In the genomic region with DNA sequence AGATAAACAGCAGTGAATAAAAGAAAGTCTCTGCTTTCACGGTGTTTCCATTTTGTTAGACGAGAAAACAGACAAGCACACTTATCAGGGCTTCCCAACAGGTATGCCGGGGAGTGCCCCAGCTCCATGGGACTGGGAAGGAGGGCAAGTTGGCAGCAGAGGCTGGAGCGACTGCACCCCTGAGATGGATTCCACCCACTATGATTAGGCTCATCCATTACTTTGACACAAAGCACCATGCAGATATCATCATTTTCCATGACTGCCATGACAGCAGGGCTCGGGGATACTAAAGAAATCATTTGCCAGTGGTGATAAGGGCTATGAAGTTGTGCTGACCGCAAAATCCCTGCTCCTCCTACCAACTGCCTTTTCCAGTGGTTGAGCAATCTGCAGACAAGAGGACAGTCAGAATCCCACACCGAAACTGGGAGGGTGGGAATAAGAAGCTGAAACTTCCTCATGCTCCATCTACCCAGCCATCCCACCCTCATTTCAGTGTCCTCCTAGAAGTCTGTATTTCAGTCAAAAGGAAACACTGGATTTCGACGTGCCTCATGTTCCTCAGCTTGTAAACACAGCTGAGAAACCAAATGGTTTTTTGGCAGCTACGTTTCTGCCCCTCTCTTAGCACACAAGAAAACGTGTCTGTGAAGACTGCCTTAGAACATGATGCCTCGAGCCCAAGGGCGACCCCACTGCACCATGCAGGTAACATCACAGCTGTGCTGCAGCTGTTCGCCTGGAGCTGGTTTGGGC, we compare ENCODE assay signal across 1 cellular context.
A peak's percentile ranks its signal among the peaks of the same experiment; 100 is the strongest.
TF ChIP-seq lines count a peak whose summit lies in the region.

No MANE protein-coding gene starts in this region.

TF ChIP-seq in HepG2, 621 proteins besides CTCF, POLR2A, EP300 and RAD21 (continued from another document and continues in another):
- TF ChIP-seq, protein P1, sequence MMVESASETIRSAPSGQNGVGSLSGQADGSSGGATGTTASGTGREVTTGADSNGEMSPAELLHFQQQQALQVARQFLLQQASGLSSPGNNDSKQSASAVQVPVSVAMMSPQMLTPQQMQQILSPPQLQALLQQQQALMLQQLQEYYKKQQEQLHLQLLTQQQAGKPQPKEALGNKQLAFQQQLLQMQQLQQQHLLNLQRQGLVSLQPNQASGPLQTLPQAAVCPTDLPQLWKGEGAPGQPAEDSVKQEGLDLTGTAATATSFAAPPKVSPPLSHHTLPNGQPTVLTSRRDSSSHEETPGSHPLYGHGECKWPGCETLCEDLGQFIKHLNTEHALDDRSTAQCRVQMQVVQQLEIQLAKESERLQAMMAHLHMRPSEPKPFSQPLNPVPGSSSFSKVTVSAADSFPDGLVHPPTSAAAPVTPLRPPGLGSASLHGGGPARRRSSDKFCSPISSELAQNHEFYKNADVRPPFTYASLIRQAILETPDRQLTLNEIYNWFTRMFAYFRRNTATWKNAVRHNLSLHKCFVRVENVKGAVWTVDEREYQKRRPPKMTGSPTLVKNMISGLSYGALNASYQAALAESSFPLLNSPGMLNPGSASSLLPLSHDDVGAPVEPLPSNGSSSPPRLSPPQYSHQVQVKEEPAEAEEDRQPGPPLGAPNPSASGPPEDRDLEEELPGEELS (CRISPR knock-in tag; IDR thresholded peaks at IDR 0.05), result peak; percentile 50
- no peak for TF ChIP-seq CHCHD3 (CRISPR knock-in tag; IDR thresholded peaks at IDR 0.05)
- TF ChIP-seq ISL2 (CRISPR knock-in tag; IDR thresholded peaks at IDR 0.05), result 0 out of 2 replicates have a peak, but pooled peaks have one; percentile 51
- TF ChIP-seq, protein P2, sequence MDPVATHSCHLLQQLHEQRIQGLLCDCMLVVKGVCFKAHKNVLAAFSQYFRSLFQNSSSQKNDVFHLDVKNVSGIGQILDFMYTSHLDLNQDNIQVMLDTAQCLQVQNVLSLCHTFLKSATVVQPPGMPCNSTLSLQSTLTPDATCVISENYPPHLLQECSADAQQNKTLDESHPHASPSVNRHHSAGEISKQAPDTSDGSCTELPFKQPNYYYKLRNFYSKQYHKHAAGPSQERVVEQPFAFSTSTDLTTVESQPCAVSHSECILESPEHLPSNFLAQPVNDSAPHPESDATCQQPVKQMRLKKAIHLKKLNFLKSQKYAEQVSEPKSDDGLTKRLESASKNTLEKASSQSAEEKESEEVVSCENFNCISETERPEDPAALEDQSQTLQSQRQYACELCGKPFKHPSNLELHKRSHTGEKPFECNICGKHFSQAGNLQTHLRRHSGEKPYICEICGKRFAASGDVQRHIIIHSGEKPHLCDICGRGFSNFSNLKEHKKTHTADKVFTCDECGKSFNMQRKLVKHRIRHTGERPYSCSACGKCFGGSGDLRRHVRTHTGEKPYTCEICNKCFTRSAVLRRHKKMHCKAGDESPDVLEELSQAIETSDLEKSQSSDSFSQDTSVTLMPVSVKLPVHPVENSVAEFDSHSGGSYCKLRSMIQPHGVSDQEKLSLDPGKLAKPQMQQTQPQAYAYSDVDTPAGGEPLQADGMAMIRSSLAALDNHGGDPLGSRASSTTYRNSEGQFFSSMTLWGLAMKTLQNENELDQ (CRISPR knock-in tag; IDR thresholded peaks at IDR 0.05; ENCODE audit: borderline replicate concordance), result no peak
- no peak for TF ChIP-seq ZFAT (CRISPR knock-in tag; conservative IDR thresholded peaks at IDR 0.05)
- TF ChIP-seq, protein P3, sequence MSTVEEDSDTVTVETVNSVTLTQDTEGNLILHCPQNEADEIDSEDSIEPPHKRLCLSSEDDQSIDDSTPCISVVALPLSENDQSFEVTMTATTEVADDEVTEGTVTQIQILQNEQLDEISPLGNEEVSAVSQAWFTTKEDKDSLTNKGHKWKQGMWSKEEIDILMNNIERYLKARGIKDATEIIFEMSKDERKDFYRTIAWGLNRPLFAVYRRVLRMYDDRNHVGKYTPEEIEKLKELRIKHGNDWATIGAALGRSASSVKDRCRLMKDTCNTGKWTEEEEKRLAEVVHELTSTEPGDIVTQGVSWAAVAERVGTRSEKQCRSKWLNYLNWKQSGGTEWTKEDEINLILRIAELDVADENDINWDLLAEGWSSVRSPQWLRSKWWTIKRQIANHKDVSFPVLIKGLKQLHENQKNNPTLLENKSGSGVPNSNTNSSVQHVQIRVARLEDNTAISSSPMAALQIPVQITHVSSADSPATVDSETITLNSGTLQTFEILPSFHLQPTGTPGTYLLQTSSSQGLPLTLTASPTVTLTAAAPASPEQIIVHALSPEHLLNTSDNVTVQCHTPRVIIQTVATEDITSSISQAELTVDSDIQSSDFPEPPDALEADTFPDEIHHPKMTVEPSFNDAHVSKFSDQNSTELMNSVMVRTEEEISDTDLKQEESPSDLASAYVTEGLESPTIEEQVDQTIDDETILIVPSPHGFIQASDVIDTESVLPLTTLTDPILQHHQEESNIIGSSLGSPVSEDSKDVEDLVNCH (CRISPR knock-in tag; IDR thresholded peaks at IDR 0.05), result no peak
- TF ChIP-seq SAP130 (CRISPR knock-in tag; IDR thresholded peaks at IDR 0.05; ENCODE audit: low read depth), result 0 out of 2 replicates have a peak, but pooled peaks have one; percentile 28
- 0 out of 2 replicates have a peak, but pooled peaks have one; percentile 29 for TF ChIP-seq ZSCAN21 (CRISPR knock-in tag; IDR thresholded peaks at IDR 0.05; ENCODE audit: borderline replicate concordance)
- no peak for TF ChIP-seq ZC3H4 (CRISPR knock-in tag; IDR thresholded peaks at IDR 0.05; ENCODE audit: borderline replicate concordance)
- TF ChIP-seq ZMYM2 (CRISPR knock-in tag; IDR thresholded peaks at IDR 0.05), result 0 out of 2 replicates have a peak, but pooled peaks have one; percentile 29
- peak; percentile 47; the same call in 1 of the 2 replicates for TF ChIP-seq ZBTB38 (CRISPR knock-in tag; IDR thresholded peaks at IDR 0.05)
- peak; percentile 88; the same call in 1 of the 2 replicates for TF ChIP-seq SP5 (CRISPR knock-in tag; IDR thresholded peaks at IDR 0.05; ENCODE audit: borderline replicate concordance, low read depth)
- TF ChIP-seq, protein P4, sequence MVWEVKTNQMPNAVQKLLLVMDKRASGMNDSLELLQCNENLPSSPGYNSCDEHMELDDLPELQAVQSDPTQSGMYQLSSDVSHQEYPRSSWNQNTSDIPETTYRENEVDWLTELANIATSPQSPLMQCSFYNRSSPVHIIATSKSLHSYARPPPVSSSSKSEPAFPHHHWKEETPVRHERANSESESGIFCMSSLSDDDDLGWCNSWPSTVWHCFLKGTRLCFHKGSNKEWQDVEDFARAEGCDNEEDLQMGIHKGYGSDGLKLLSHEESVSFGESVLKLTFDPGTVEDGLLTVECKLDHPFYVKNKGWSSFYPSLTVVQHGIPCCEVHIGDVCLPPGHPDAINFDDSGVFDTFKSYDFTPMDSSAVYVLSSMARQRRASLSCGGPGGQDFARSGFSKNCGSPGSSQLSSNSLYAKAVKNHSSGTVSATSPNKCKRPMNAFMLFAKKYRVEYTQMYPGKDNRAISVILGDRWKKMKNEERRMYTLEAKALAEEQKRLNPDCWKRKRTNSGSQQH (CRISPR knock-in tag; IDR thresholded peaks at IDR 0.05; ENCODE audit: low read depth), result 0 out of 2 replicates have a peak, but pooled peaks have one; percentile 27
- TF ChIP-seq ADNP (CRISPR knock-in tag; IDR thresholded peaks at IDR 0.05), result no peak
- TF ChIP-seq CREM (IDR thresholded peaks at IDR 0.05), result peak; percentile 43; the same call in 1 of the 2 replicates
- no peak for TF ChIP-seq CREM (CRISPR knock-in tag; IDR thresholded peaks at IDR 0.05)
- TF ChIP-seq, protein P5, sequence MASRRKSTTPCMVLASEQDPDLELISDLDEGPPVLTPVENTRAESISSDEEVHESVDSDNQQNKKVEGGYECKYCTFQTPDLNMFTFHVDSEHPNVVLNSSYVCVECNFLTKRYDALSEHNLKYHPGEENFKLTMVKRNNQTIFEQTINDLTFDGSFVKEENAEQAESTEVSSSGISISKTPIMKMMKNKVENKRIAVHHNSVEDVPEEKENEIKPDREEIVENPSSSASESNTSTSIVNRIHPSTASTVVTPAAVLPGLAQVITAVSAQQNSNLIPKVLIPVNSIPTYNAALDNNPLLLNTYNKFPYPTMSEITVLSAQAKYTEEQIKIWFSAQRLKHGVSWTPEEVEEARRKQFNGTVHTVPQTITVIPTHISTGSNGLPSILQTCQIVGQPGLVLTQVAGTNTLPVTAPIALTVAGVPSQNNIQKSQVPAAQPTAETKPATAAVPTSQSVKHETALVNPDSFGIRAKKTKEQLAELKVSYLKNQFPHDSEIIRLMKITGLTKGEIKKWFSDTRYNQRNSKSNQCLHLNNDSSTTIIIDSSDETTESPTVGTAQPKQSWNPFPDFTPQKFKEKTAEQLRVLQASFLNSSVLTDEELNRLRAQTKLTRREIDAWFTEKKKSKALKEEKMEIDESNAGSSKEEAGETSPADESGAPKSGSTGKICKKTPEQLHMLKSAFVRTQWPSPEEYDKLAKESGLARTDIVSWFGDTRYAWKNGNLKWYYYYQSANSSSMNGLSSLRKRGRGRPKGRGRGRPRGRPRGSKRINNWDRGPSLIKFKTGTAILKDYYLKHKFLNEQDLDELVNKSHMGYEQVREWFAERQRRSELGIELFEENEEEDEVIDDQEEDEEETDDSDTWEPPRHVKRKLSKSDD (CRISPR knock-in tag; IDR thresholded peaks at IDR 0.05; ENCODE audit: low read depth), result peak; percentile 77; the same call in 1 of the 2 replicates
- 0 out of 2 replicates have a peak, but pooled peaks have one; percentile 39 for TF ChIP-seq HOXA3 (CRISPR knock-in tag; IDR thresholded peaks at IDR 0.05)
- TF ChIP-seq, protein P6, sequence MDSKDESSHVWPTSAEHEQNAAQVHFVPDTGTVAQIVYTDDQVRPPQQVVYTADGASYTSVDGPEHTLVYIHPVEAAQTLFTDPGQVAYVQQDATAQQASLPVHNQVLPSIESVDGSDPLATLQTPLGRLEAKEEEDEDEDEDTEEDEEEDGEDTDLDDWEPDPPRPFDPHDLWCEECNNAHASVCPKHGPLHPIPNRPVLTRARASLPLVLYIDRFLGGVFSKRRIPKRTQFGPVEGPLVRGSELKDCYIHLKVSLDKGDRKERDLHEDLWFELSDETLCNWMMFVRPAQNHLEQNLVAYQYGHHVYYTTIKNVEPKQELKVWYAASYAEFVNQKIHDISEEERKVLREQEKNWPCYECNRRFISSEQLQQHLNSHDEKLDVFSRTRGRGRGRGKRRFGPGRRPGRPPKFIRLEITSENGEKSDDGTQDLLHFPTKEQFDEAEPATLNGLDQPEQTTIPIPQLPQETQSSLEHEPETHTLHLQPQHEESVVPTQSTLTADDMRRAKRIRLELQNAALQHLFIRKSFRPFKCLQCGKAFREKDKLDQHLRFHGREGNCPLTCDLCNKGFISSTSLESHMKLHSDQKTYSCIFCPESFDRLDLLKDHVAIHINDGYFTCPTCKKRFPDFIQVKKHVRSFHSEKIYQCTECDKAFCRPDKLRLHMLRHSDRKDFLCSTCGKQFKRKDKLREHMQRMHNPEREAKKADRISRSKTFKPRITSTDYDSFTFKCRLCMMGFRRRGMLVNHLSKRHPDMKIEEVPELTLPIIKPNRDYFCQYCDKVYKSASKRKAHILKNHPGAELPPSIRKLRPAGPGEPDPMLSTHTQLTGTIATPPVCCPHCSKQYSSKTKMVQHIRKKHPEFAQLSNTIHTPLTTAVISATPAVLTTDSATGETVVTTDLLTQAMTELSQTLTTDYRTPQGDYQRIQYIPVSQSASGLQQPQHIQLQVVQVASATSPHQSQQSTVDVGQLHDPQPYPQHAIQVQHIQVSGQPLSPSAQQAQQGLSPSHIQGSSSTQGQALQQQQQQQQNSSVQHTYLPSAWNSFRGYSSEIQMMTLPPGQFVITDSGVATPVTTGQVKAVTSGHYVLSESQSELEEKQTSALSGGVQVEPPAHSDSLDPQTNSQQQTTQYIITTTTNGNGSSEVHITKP (CRISPR knock-in tag; IDR thresholded peaks at IDR 0.05; ENCODE audit: low read depth), result 0 out of 2 replicates have a peak, but pooled peaks have one; percentile 22
- no peak for TF ChIP-seq ZKSCAN1 (IDR thresholded peaks at IDR 0.05; ENCODE audit: low read length)
- peak; percentile 7; the same call in 1 of the 2 replicates for TF ChIP-seq SP4 (CRISPR knock-in tag; IDR thresholded peaks at IDR 0.05)
- TF ChIP-seq NCOA2 (CRISPR knock-in tag; IDR thresholded peaks at IDR 0.05), result peak; percentile 57; the same call in 1 of the 2 replicates
- TF ChIP-seq SOX13 (IDR thresholded peaks at IDR 0.05), result no peak
- peak in 1 of 2 experiments; percentile 30; a peak in 1 of 4 replicates for TF ChIP-seq SOX13 (CRISPR knock-in tag; conservative IDR thresholded peaks at IDR 0.05 in 1 of 2, IDR thresholded peaks at IDR 0.05 in 1 of 2)
- peak; percentile 65 for TF ChIP-seq GFI1 (CRISPR knock-in tag; IDR thresholded peaks at IDR 0.05; ENCODE audit: borderline replicate concordance)
- TF ChIP-seq, protein P7, sequence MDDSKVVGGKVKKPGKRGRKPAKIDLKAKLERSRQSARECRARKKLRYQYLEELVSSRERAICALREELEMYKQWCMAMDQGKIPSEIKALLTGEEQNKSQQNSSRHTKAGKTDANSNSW (CRISPR knock-in tag; IDR thresholded peaks at IDR 0.05; ENCODE audit: borderline replicate concordance), result no peak
- peak; percentile 43; the same call in 1 of the 2 replicates for TF ChIP-seq TCF7 (IDR thresholded peaks at IDR 0.05; ENCODE audit: low read depth)
- TF ChIP-seq GPN1 (CRISPR knock-in tag; IDR thresholded peaks at IDR 0.05; ENCODE audit: borderline replicate concordance), result no peak
- peak in 1 of 2 experiments; percentile 26; a peak in 2 of 4 replicates for TF ChIP-seq MAFK (conservative IDR thresholded peaks at IDR 0.05 in 1 of 2, IDR thresholded peaks at IDR 0.05 in 1 of 2; ENCODE audit: low read length in 2 of 2)
- TF ChIP-seq PHF21A (CRISPR knock-in tag; IDR thresholded peaks at IDR 0.05), result 0 out of 2 replicates have a peak, but pooled peaks have one; percentile 31
- peak; percentile 46; the same call in 1 of the 2 replicates for TF ChIP-seq SSRP1 (CRISPR knock-in tag; IDR thresholded peaks at IDR 0.05)
- TF ChIP-seq MXD4 (CRISPR knock-in tag; IDR thresholded peaks at IDR 0.05), result no peak
- TF ChIP-seq, protein P8, sequence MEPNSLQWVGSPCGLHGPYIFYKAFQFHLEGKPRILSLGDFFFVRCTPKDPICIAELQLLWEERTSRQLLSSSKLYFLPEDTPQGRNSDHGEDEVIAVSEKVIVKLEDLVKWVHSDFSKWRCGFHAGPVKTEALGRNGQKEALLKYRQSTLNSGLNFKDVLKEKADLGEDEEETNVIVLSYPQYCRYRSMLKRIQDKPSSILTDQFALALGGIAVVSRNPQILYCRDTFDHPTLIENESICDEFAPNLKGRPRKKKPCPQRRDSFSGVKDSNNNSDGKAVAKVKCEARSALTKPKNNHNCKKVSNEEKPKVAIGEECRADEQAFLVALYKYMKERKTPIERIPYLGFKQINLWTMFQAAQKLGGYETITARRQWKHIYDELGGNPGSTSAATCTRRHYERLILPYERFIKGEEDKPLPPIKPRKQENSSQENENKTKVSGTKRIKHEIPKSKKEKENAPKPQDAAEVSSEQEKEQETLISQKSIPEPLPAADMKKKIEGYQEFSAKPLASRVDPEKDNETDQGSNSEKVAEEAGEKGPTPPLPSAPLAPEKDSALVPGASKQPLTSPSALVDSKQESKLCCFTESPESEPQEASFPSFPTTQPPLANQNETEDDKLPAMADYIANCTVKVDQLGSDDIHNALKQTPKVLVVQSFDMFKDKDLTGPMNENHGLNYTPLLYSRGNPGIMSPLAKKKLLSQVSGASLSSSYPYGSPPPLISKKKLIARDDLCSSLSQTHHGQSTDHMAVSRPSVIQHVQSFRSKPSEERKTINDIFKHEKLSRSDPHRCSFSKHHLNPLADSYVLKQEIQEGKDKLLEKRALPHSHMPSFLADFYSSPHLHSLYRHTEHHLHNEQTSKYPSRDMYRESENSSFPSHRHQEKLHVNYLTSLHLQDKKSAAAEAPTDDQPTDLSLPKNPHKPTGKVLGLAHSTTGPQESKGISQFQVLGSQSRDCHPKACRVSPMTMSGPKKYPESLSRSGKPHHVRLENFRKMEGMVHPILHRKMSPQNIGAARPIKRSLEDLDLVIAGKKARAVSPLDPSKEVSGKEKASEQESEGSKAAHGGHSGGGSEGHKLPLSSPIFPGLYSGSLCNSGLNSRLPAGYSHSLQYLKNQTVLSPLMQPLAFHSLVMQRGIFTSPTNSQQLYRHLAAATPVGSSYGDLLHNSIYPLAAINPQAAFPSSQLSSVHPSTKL (CRISPR knock-in tag; IDR thresholded peaks at IDR 0.05), result peak; percentile 49; the same call in 1 of the 2 replicates
- peak; percentile 95 for TF ChIP-seq CEBPG (CRISPR knock-in tag; IDR thresholded peaks at IDR 0.05)
- TF ChIP-seq FOSL2 (CRISPR knock-in tag; IDR thresholded peaks at IDR 0.05), result peak; percentile 29; the same call in 1 of the 2 replicates
- TF ChIP-seq ZNF292 (CRISPR knock-in tag; IDR thresholded peaks at IDR 0.05; ENCODE audit: borderline replicate concordance, low read depth), result peak; percentile 71; the same call in 1 of the 2 replicates
